In the genomic region with DNA sequence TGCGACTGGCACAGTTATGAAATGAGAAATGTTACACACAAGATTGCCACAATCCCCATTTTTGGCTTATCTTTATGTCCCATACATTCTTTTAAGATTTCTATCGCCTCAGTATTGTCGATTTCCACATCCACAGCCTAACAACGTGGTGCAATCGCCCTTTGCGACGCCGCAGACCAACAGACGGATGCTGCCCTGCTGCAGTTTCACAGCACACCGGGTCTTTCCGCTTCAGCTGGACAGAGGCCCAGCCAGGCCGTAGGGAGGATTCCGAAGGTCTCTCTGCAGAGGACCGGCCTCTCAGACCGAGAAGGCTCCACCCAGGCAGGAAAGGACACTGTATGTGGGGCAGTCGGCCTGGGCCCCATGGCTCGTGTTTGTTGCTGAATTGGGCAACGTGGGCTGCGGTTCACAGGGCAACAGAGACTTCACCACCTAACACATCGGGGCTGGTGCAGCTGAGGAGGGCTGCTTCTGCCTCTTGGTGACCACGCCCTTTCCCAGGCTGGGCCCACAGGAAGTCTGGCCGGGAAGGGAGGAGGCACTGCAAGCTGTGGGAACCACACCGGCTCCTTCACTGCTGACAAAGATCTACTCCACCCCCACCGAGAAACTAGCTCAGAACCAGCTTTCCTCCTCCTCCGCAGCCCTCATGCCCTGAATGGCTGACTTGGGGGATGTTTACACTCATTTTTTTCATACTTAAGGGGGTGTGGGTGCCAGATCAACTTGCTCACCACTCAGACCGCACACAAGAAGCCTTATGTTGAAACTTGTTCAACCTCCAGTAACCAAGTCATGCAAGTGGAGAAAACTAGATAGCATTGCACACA, we compare ENCODE assay signal across 8 cellular contexts. TPM values are rescaled to one million over a fixed set of nuclear protein-coding genes. Genes with fewer than 3 reads are reported as not detected.
DNase-seq lines count a peak whose midpoint lies in the region; ATAC-seq and TF ChIP-seq lines count a peak whose summit lies in the region.

No MANE protein-coding gene starts in this region.

- peak; percentile 1; the same call in 1 of the 2 replicates for TF ChIP-seq RAD21 in Ishikawa (IDR thresholded peaks at IDR 0.05; ENCODE audit: low read depth)

- in situ Hi-C loops in gastrocnemius medialis (cut with MboI; ENCODE audit: low sequenced_read_pairs in 4 of 4): loop anchor here in 2 of 4 donors (10.0 to 25.0 kb wide), 2 partner anchors 250 to 447 kb away; a partner anchor contains a TSS

- no peak for TF ChIP-seq POLR2A in gastrocnemius medialis (IDR thresholded peaks at IDR 0.05)

- peak overlapping the region; percentile 33 to 49 (median 40) for H3K4me3 ChIP-seq in gastrocnemius medialis

- TF ChIP-seq EP300 in Ishikawa (IDR thresholded peaks at IDR 0.05; ENCODE audit: borderline replicate concordance): no peak

- TF ChIP-seq CTCF in gastrocnemius medialis (IDR thresholded peaks at IDR 0.05 in 4 of 5, conservative IDR thresholded peaks at IDR 0.05 in 1 of 5): no peak

- H3K4me1 ChIP-seq in gastrocnemius medialis: peaks cover 5 to 14% of the 10 kb centered on the region in 2 donors

- no peaks in the 10 kb centered on the region for H3K36me3 ChIP-seq in gastrocnemius medialis

- intact Hi-C loops in gastrocnemius medialis (cut with DNase I; ENCODE audit: low total_unique reads): loop anchor here (5.0 kb wide), 1 partner anchor 57 kb away; no protein-coding TSS in a partner anchor

- DNase-seq in EH (ENCODE audit: low read depth): peak; percentile 100
- peak; percentile 69 for DNase-seq in T-helper 9 cell
- peak; percentile 88 for DNase-seq in astrocyte of the hippocampus (ENCODE audit: low read depth, low spot score)
- peak; percentile 56 for DNase-seq in iPS DF 4.7 (ENCODE audit: extremely low read depth, low spot score)
- DNase-seq in gastrocnemius medialis: peak; percentile 72 to 85
- DNase-seq in NCI-H1048 (lab: John Stamatoyannopoulos, UW): no peak

- ATAC-seq in GM21737 (IDR thresholded peaks at IDR 0.05; ENCODE audit: unreplicated experiment) (peak; percentile 87), gastrocnemius medialis (peak; percentile 64 to 88)

- no peaks in the 10 kb centered on the region for H3K9me3 ChIP-seq in gastrocnemius medialis

- peak overlapping the region; percentile 63 to 72 (median 68) for H3K27ac ChIP-seq in gastrocnemius medialis

- no peaks in the 10 kb centered on the region for H3K27me3 ChIP-seq in gastrocnemius medialis

TF ChIP-seq in Ishikawa, 13 proteins besides CTCF, POLR2A, EP300 and RAD21:
- TF ChIP-seq CEBPB (IDR thresholded peaks at IDR 0.05) (0 out of 2 replicates have a peak, but pooled peaks have one; percentile 23), EGR1 (IDR thresholded peaks at IDR 0.05) (no peak), TCF12 (IDR thresholded peaks at IDR 0.05; ENCODE audit: low read depth) (0 out of 2 replicates have a peak, but pooled peaks have one; percentile 17), CREB1 (IDR thresholded peaks at IDR 0.05; ENCODE audit: low read depth) (no peak)
- TF ChIP-seq, protein P1, sequence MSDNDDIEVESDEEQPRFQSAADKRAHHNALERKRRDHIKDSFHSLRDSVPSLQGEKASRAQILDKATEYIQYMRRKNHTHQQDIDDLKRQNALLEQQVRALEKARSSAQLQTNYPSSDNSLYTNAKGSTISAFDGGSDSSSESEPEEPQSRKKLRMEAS (IDR thresholded peaks at IDR 0.05): peak; percentile 70
- TF ChIP-seq, protein P2, sequence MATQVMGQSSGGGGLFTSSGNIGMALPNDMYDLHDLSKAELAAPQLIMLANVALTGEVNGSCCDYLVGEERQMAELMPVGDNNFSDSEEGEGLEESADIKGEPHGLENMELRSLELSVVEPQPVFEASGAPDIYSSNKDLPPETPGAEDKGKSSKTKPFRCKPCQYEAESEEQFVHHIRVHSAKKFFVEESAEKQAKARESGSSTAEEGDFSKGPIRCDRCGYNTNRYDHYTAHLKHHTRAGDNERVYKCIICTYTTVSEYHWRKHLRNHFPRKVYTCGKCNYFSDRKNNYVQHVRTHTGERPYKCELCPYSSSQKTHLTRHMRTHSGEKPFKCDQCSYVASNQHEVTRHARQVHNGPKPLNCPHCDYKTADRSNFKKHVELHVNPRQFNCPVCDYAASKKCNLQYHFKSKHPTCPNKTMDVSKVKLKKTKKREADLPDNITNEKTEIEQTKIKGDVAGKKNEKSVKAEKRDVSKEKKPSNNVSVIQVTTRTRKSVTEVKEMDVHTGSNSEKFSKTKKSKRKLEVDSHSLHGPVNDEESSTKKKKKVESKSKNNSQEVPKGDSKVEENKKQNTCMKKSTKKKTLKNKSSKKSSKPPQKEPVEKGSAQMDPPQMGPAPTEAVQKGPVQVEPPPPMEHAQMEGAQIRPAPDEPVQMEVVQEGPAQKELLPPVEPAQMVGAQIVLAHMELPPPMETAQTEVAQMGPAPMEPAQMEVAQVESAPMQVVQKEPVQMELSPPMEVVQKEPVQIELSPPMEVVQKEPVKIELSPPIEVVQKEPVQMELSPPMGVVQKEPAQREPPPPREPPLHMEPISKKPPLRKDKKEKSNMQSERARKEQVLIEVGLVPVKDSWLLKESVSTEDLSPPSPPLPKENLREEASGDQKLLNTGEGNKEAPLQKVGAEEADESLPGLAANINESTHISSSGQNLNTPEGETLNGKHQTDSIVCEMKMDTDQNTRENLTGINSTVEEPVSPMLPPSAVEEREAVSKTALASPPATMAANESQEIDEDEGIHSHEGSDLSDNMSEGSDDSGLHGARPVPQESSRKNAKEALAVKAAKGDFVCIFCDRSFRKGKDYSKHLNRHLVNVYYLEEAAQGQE (IDR thresholded peaks at IDR 0.05; ENCODE audit: low read depth): peak; percentile 60
TF ChIP-seq in Ishikawa: peak in this region for 4.

RNA-seq across cellular contexts. Expression of a gene that starts 32.9 kb away (rescaled TPM):
- 1 to 10 TPM; 1.6 to 6.8 (median 3.4) TPM for total RNA-seq in gastrocnemius medialis
